20 cellular contexts compared by ENCODE assay signal in genomic region chr18:35775887-35776286, GRCh38.
DNase-seq lines count a peak whose midpoint lies in the region; ATAC-seq and TF ChIP-seq lines count a peak whose summit lies in the region.
"Had no signal": no experiment of that assay in that cellular context is flagged by ENCODE, and none has a peak within 500 bp of the region (broad histone marks: within the 10 kb centered on the region; RNA-seq: fewer than 3 reads in every experiment).

No MANE protein-coding gene starts in this region.

- no peaks in the 10 kb centered on the region for H3K9me3 Mint-ChIP-seq in endodermal cell
- H3K9me3 Mint-ChIP-seq: activated naive CD4-positive, alpha-beta T cell treated with anti-CD3 and anti-CD28 coated beads, Interleukin-2, amount 50 U/mL, for 24 hours had no signal

- H3K27ac Mint-ChIP-seq in endodermal cell: no peak overlapping the region
- H3K27ac Mint-ChIP-seq: activated B cell treated with CpG ODN at 0.5 μM for 24 hours; activated naive CD4-positive, alpha-beta T cell treated with anti-CD3 and anti-CD28 coated beads, Interleukin-2, amount 50 U/mL, for 24 hours; CD4-positive, CD25-positive, alpha-beta regulatory T cell had no signal

- peak; percentile 37 for DNase-seq in SIG-M5 treated with dmso at 0.1 percent for 504 hours (lab: John Stamatoyannopoulos, UW; ENCODE audit: unreplicated experiment)
- no peak for DNase-seq in SIG-M5 (lab: John Stamatoyannopoulos, UW)
- peak; percentile 12 for DNase-seq in RPMI8226
- DNase-seq in endodermal cell: peak; percentile 59
- DNase-seq in myocyte (ENCODE audit: low read depth): peak; percentile 33
- no peak for DNase-seq in G401 (ENCODE audit: low spot score)
- DNase-seq in stimulated activated naive CD4-positive, alpha-beta T cell (lab: John Stamatoyannopoulos, UW): no peak
- DNase-seq: 8988T; activated B cell treated with CpG ODN at 0.5 μM for 24 hours; activated CD8-positive, alpha-beta memory T cell treated with anti-CD3 and anti-CD28 coated beads, Interleukin-2, amount 50 U/mL, for 4 hours; CD4-positive, CD25-positive, alpha-beta regulatory T cell; cerebellar nuclear complex; hypothalamus; NCI-H1092 treated with DMSO at 0.1 percent for 48 hours; stimulated activated naive CD8-positive, alpha-beta T cell treated with anti-CD3 and anti-CD28 coated beads, Interleukin-15, Interleukin-2, amounts not matched to agents 100 U/mL and 50 U/mL, for 24 hours had no signal

- no peaks in the 10 kb centered on the region for H3K36me3 ChIP-seq in endodermal cell (ENCODE audit: control insufficient read depth, insufficient read depth, low read length)
- H3K36me3 ChIP-seq: neutrophil had no signal

- H3K4me1 ChIP-seq in endodermal cell (ENCODE audit: control insufficient read depth, insufficient read depth, low read length): no peaks in the 10 kb centered on the region

- H3K9me3 ChIP-seq in endodermal cell (ENCODE audit: control insufficient read depth, low read length): no peaks in the 10 kb centered on the region
- H3K9me3 ChIP-seq: neutrophil had no signal

- 60 to 78% methylated on average over 1 to 2 of the region's 2 CpGs for WGBS in endodermal cell (ENCODE audit: insufficient coverage in 1 of 2, insufficient read length in 1 of 2), 2 experiments

- no peak for TF ChIP-seq CTCF in endodermal cell (conservative IDR thresholded peaks at IDR 0.05)

- no peak overlapping the region for H3K27ac ChIP-seq in endodermal cell (ENCODE audit: low read depth, low read length)
- H3K27ac ChIP-seq: epithelial cell of prostate, neutrophil, skin epidermis had no signal

- H3K9ac ChIP-seq in endodermal cell (ENCODE audit: extremely low read depth, low read length, poor library complexity, severe bottlenecking): no peak overlapping the region

- H3K4me3 ChIP-seq in endodermal cell (ENCODE audit: low read length): no peak overlapping the region
- H3K4me3 ChIP-seq: skin epidermis had no signal

- H3K4me1 Mint-ChIP-seq in endodermal cell: no peaks in the 10 kb centered on the region
- H3K4me1 Mint-ChIP-seq: activated B cell treated with CpG ODN at 0.5 μM for 24 hours; activated naive CD4-positive, alpha-beta T cell treated with anti-CD3 and anti-CD28 coated beads, Interleukin-2, amount 50 U/mL, for 24 hours; CD4-positive, CD25-positive, alpha-beta regulatory T cell had no signal

- in situ Hi-C loops in G401 (cut with HindIII; ENCODE audit: low sequenced_read_pairs): no loop called here

- no peaks in the 10 kb centered on the region for H3K36me3 Mint-ChIP-seq in endodermal cell (ENCODE audit: low read depth)
- H3K36me3 Mint-ChIP-seq: activated naive CD4-positive, alpha-beta T cell treated with anti-CD3 and anti-CD28 coated beads, Interleukin-2, amount 50 U/mL, for 24 hours; CD4-positive, CD25-positive, alpha-beta regulatory T cell had no signal

- no peak for ATAC-seq in GM18511 (IDR thresholded peaks at IDR 0.05; ENCODE audit: unreplicated experiment)
- ATAC-seq: stimulated activated naive CD8-positive, alpha-beta T cell treated with anti-CD3 and anti-CD28 coated beads, Interleukin-15, Interleukin-2, amounts not matched to agents 100 U/mL and 50 U/mL, for 24 hours had no signal

- no peak overlapping the region for H3K4me3 Mint-ChIP-seq in endodermal cell
- H3K4me3 Mint-ChIP-seq: activated B cell treated with CpG ODN at 0.5 μM for 24 hours; activated naive CD4-positive, alpha-beta T cell treated with anti-CD3 and anti-CD28 coated beads, Interleukin-2, amount 50 U/mL, for 24 hours; CD4-positive, CD25-positive, alpha-beta regulatory T cell had no signal

- no peaks in the 10 kb centered on the region for H3K27me3 Mint-ChIP-seq in endodermal cell (ENCODE audit: insufficient read depth)

- H3K27me3 ChIP-seq in endodermal cell (ENCODE audit: control insufficient read depth, insufficient read depth, low read length, poor library complexity, severe bottlenecking): no peaks in the 10 kb centered on the region

Comparison
In these comparisons a context has a peak if more than half of its experiments do, and no peak if none do; other contexts are left out.
1. DNase-seq: peak in SIG-M5 treated with dmso at 0.1 percent for 504 hours (single experiment), RPMI8226 (single experiment), endodermal cell (single experiment) and myocyte (single experiment); none in SIG-M5 (single experiment), G401 (single experiment) and stimulated activated naive CD4-positive, alpha-beta T cell (0 of 6).